9 cellular contexts compared by ENCODE assay signal in the genomic region with DNA sequence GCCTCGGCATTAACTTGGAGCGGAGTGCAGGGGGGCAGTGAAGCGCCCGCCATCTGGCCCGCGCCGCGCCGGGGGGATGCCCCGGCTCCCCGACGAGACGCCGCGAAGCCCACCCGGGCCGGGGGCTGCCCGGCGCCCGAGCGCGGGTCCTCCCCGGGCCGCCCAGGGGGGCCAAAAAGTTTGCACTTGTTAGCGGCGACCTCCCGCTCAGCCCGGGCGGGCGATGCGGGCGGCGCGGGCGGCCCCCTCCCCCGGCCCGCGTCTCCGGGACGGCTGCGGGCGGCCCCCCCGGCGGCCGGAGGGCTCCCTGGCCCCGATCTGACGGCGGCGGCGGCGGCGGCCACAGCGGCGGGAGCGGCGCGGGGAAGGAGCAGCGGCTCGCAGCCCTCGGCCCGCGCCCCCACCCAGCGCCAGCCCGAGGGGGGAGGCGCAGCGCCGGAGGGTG. TPM values are rescaled to one million over a fixed set of nuclear protein-coding genes. Genes with fewer than 3 reads are reported as not detected.
DNase-seq lines count a peak whose midpoint lies in the region; ATAC-seq, FAIRE-seq and TF ChIP-seq lines count a peak whose summit lies in the region.
"Had no signal": no experiment of that assay in that cellular context is flagged by ENCODE, and none has a peak within 500 bp of the region (broad histone marks: within the 10 kb centered on the region; RNA-seq: fewer than 3 reads in every experiment).

NTNG2 (plus strand) TSS at position 316 of the 445 bp plus-strand sequence. CDS start 4,774 bp downstream, outside the sequence.

- no peak within 1 kb of the TSS for H3K27ac ChIP-seq in GM12878 (ENCODE audit: control insufficient read depth, insufficient read depth)
- no peak within 1 kb of the TSS for H3K27ac ChIP-seq in lower lobe of right lung
- no peak within 1 kb of the TSS for H3K27ac ChIP-seq in thymus (ENCODE audit: low read depth)
- H3K27ac ChIP-seq: C4-2B had no signal

- TF ChIP-seq POLR2A in GM12878 (IDR thresholded peaks at IDR 0.05; ENCODE audit: low read depth, low read length): no peak

- no peaks in the 10 kb centered on the region for H3K9me3 Mint-ChIP-seq in activated CD4-positive, alpha-beta T cell treated with anti-CD3 and anti-CD28 coated beads, Interleukin-2, amount 10 ng/mL, durations not matched to agents 7 days and 5 days

- POLR2A ChIA-PET in activated CD4-positive, alpha-beta T cell treated with anti-CD3 and anti-CD28 coated beads, Interleukin-2, amount 10 ng/mL, durations not matched to agents 7 days and 5 days (lab: Charles Lee): interaction anchor here (0.6 kb wide), 1 partner anchor 397 kb away, joined by 3 read pairs; no protein-coding TSS in a partner anchor
- POLR2A ChIA-PET in GM12878 (lab: Charles Lee): no interaction called here

- peak within 1 kb of the TSS; percentile 79 for H3K27ac Mint-ChIP-seq in activated CD4-positive, alpha-beta T cell treated with anti-CD3 and anti-CD28 coated beads, Interleukin-2, amount 10 ng/mL, durations not matched to agents 7 days and 5 days

- intact Hi-C loops in GM12878 (cut with micrococcal nuclease; ENCODE audit: unreplicated experiment): no loop called here
- intact Hi-C loops in lower lobe of right lung (cut with DNase I): no loop called here

- SMC1A ChIA-PET in GM12878 (lab: Charles Lee; ENCODE audit: uncharacterized antibody, unreplicated experiment): no interaction called here

- no peak for TF ChIP-seq RAD21 in GM12878 (IDR thresholded peaks at IDR 0.05; ENCODE audit: insufficient read depth, low read depth, low read length)

- in situ Hi-C loops in GM12878 (cut with MboI): no loop called here

- H3K4me3 ChIP-seq in GM12878 (0 out of 2 replicates have a peak within 1 kb of the TSS, but pooled peaks have one; percentile 41), lower lobe of right lung (peak within 1 kb of the TSS; percentile 79), thymus (ENCODE audit: low read length) (peak within 1 kb of the TSS; percentile 54)

- H3K27me3 Mint-ChIP-seq in activated CD4-positive, alpha-beta T cell treated with anti-CD3 and anti-CD28 coated beads, Interleukin-2, amount 10 ng/mL, durations not matched to agents 7 days and 5 days: peaks cover 66% of the 10 kb centered on the region

- H3K4me1 Mint-ChIP-seq in activated CD4-positive, alpha-beta T cell treated with anti-CD3 and anti-CD28 coated beads, Interleukin-2, amount 10 ng/mL, durations not matched to agents 7 days and 5 days: peaks cover 13% of the 10 kb centered on the region

- RAD21 ChIA-PET in GM12878 (lab: Charles Lee; ENCODE audit: unreplicated experiment): no interaction called here

- H3K4me2 ChIP-seq in GM12878 (ENCODE audit: control insufficient read depth, insufficient read depth): peak within 1 kb of the TSS; percentile 54

- whole genome bisulfite sequencing in GM12878 (ENCODE audit: insufficient coverage, insufficient replicate concordance, low lambda C conversion rate, missing lambda C conversion rate): 1% methylated on average over 34 of the region's 67 CpGs
- WGBS in thymus: under 1% methylated on average over 67 of the region's 67 CpGs

- no peaks in the 10 kb centered on the region for H3K4me1 ChIP-seq in GM12878 (ENCODE audit: control insufficient read depth, insufficient read depth, low read length)
- peaks cover 37% of the 10 kb centered on the region for H3K4me1 ChIP-seq in lower lobe of right lung
- H3K4me1 ChIP-seq in thymus (ENCODE audit: control insufficient read depth, insufficient read depth, low read length): no peaks in the 10 kb centered on the region

- no peak; the same call in 2 of the 3 replicates for ATAC-seq in GM12878
- no peak for ATAC-seq in lower lobe of right lung
- no peak for ATAC-seq in GM21515 (IDR thresholded peaks at IDR 0.05; ENCODE audit: unreplicated experiment)

- TF ChIP-seq EP300 in GM12878 (IDR thresholded peaks at IDR 0.05; ENCODE audit: borderline replicate concordance in 1 of 2, control insufficient read depth in 1 of 2, low read depth in 2 of 2, low read length in 2 of 2): no peak

- no peak for DNase-seq in activated CD4-positive, alpha-beta T cell treated with anti-CD3 and anti-CD28 coated beads, Interleukin-2, amount 10 ng/mL, durations not matched to agents 7 days and 5 days
- no peak for DNase-seq in activated CD4-positive, alpha-beta T cell treated with anti-CD3 and anti-CD28 coated beads for 4 hours
- DNase-seq in GM12878 (ENCODE audit: low read depth, low spot score): no peak
- DNase-seq in lower lobe of right lung: no peak
- no peak for DNase-seq in stimulated activated CD4-positive, alpha-beta T cell treated with anti-CD3 and anti-CD28 coated beads, Interleukin-15, amount 100 ng/mL, for 24 hours
- no peak for DNase-seq in DMS79 (lab: John Stamatoyannopoulos, UW)

- H3K4me3 Mint-ChIP-seq in activated CD4-positive, alpha-beta T cell treated with anti-CD3 and anti-CD28 coated beads, Interleukin-2, amount 10 ng/mL, durations not matched to agents 7 days and 5 days: peak within 1 kb of the TSS; percentile 86

- FAIRE-seq in GM12878 (lab: Jason Lieb, UNC): no peak

- CTCF ChIA-PET in activated CD4-positive, alpha-beta T cell treated with anti-CD3 and anti-CD28 coated beads, Interleukin-2, amount 10 ng/mL, durations not matched to agents 7 days and 5 days (lab: Charles Lee): interaction anchor here (0.9 to 1.0 kb wide), 2 partner anchors 10 to 74 kb away, joined by 3 to 4 read pairs; no protein-coding TSS in a partner anchor
- CTCF ChIA-PET in GM12878 (lab: Yijun Ruan, JAX): no interaction called here

- H3K27me3 ChIP-seq in GM12878 (replicated peaks in 1 of 2; ENCODE audit: control insufficient read depth in 2 of 2, insufficient read depth in 2 of 2, low read length in 1 of 2) (peaks cover 8 to 19% of the 10 kb centered on the region in 2 experiments), lower lobe of right lung (ENCODE audit: low read depth) (peaks cover 78% of the 10 kb centered on the region), thymus (ENCODE audit: control insufficient read depth, insufficient read depth) (peaks cover 72% of the 10 kb centered on the region)

- H3K36me3 ChIP-seq in GM12878 (ENCODE audit: control insufficient read depth in 2 of 2, insufficient read depth in 2 of 2, low read length in 1 of 2): no peaks in the 10 kb centered on the region
- no peaks in the 10 kb centered on the region for H3K36me3 ChIP-seq in lower lobe of right lung
- H3K36me3 ChIP-seq in thymus (ENCODE audit: control insufficient read depth, insufficient read depth): no peaks in the 10 kb centered on the region

- TF ChIP-seq CTCF in GM12878 (IDR thresholded peaks at IDR 0.05 in 2 of 3, conservative IDR thresholded peaks at IDR 0.05 in 1 of 3; ENCODE audit: control insufficient read depth in 2 of 3, extremely low read depth in 1 of 3, insufficient read depth in 1 of 3, low read depth in 3 of 3, low read length in 3 of 3) (no peak), lower lobe of right lung (IDR thresholded peaks at IDR 0.05) (no peak)

- no peak within 1 kb of the TSS for H2AFZ ChIP-seq in GM12878 (ENCODE audit: control insufficient read depth, low read depth, low read length)

- BruUV-seq in GM12878 (replicated peaks; lab: Mats Ljungman, UMichigan): no TSS peak

- H3K36me3 Mint-ChIP-seq in activated CD4-positive, alpha-beta T cell treated with anti-CD3 and anti-CD28 coated beads, Interleukin-2, amount 10 ng/mL, durations not matched to agents 7 days and 5 days (ENCODE audit: low read depth): peaks cover 1% of the 10 kb centered on the region

- H3K9me3 ChIP-seq in GM12878 (replicated peaks; ENCODE audit: control insufficient read depth, insufficient read depth, low read length) (no peaks in the 10 kb centered on the region), lower lobe of right lung (no peaks in the 10 kb centered on the region), thymus (ENCODE audit: control insufficient read depth) (no peaks in the 10 kb centered on the region)

- H3K79me2 ChIP-seq in GM12878 (ENCODE audit: control insufficient read depth, insufficient read depth, low read length): no peaks in the 10 kb centered on the region

- no peaks in the 10 kb centered on the region for H4K20me1 ChIP-seq in GM12878 (ENCODE audit: control insufficient read depth, insufficient read depth)

- no peak within 1 kb of the TSS for H3K9ac ChIP-seq in GM12878 (ENCODE audit: control insufficient read depth, insufficient read depth, low read length)

TF ChIP-seq in GM12878, 131 proteins besides CTCF, POLR2A, EP300 and RAD21 (continues in another document):
- TF ChIP-seq IKZF1 (conservative IDR thresholded peaks at IDR 0.05): 0 out of 2 replicates have a peak, but pooled peaks have one; percentile 23

RNA-seq across cellular contexts. Expression of gene NTNG2, which starts in this region (rescaled TPM):
- total RNA-seq in activated CD4-positive, alpha-beta T cell treated with anti-CD3 and anti-CD28 coated beads, Interleukin-2, amount 10 ng/mL, durations not matched to agents 7 days and 5 days: 1 to 10 TPM; 5.4 to 6.6 TPM
- total RNA-seq in GM12878 (2013; cell fraction: nucleolus; rRNA removed): 0.47 and 0.54 TPM in 2 replicates
- total RNA-seq in GM12878 (2014; rRNA removed) (0.79 TPM in 1 of 2 replicates, not detected in the other), GM12878 (2014; rRNA removed; fragmentation: Illumina TruSeq; extraction: Trizol) (0.05 TPM in 1 of 2 replicates, not detected in the other), GM12878 (2021) (0.11 and 0.51 TPM in 2 replicates), lower lobe of right lung (5.0 TPM)
- not detected for polyA plus RNA-seq in GM12878 (2011; ENCODE audit: low read depth)
- polyA plus RNA-seq in GM12878 (2011; rRNA removed) (0.09 and 0.38 TPM in 2 replicates), GM12878 (2014; fragmentation: Illumina TruSeq; extraction: Trizol) (not detected in 2 replicates), GM12878 (2014; fragmentation: Nextera tagmentation; extraction: Ambion mirVana) (not detected), GM12878 (2014; rRNA removed) (0.01 and 0.37 TPM in 2 replicates), GM12878 (2016; fragmentation: Nextera tagmentation; extraction: Ambion mirVana) (not detected), thymus (1.7 TPM)
- polyA plus RNA-seq in GM12878 (2011; cell fraction: cytosol; rRNA removed): 0.10 and 0.59 TPM in 2 replicates
- polyA plus RNA-seq in GM12878 (2011; cell fraction: nucleus; rRNA removed): 2.0 and 2.6 TPM in 2 replicates
- 0.49 and 2.3 TPM in 2 replicates for polyA plus RNA-seq in GM12878 (2012)
- 0.07 and 0.52 TPM in 2 replicates for polyA minus RNA-seq in GM12878 (2011; rRNA and poly(A)+ RNA removed)
- polyA minus RNA-seq in GM12878 (2011; cell fraction: cytosol; rRNA and poly(A)+ RNA removed): 0.27 TPM in 1 of 2 replicates, not detected in the other
- 0.73 and 0.77 TPM in 2 replicates for polyA minus RNA-seq in GM12878 (2011; cell fraction: nucleus; rRNA and poly(A)+ RNA removed)
